ENCODE assay signal across 10 cellular contexts in the genomic region with DNA sequence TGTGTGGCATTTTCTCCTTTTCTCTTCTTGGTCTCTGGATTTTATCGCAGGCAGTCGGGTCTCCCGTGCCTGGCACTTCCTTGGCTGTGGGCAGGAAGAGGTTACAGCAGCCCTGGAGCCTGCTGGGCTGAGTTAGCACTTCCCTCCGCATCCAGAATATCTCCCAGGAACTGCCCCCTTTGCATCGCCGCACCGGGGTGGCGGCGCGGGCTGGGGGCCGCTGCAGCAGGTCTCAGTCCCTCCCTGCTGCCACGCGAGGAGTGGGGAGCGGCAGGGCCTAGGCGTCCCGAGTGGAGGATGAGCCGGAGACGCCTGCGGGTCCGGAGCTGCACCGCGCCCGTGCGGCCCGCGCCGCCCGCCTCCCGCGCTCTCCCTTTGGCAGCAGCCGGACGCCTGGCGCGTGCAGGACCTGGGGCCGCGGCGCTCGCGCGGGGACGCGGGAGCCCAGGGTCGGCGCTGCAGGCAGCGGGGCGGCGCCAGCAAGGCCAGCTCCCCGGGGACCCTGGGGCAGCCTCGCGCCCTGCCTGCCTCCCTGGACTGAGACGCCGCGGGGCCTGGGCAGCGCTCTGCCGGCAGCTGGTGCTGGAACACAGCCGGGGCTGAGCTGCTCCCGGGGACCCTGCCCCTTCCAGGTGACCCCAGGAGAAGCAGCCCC.
A peak's percentile ranks its signal among the peaks of the same experiment; 100 is the strongest.
DNase-seq lines count a peak whose midpoint lies in the region; ATAC-seq and TF ChIP-seq lines count a peak whose summit lies in the region.
"Had no signal": no experiment of that assay in that cellular context is flagged by ENCODE, and none has a peak within 500 bp of the region (broad histone marks: within the 10 kb centered on the region; RNA-seq: fewer than 3 reads in every experiment).

No MANE protein-coding gene starts in this region.

- H3K36me3 ChIP-seq in Panc1 (ENCODE audit: control insufficient read depth, insufficient read depth, low read length) (no peaks in the 10 kb centered on the region), right atrium auricular region (no peaks in the 10 kb centered on the region), psoas muscle (ENCODE audit: insufficient read depth in 1 of 2, low read depth in 1 of 2) (no peaks in the 10 kb centered on the region)

- 0 to 1% (median 0%) methylated on average over 33 to 57 of the region's 57 CpGs for WGBS in psoas muscle, 3 donors

- no peaks in the 10 kb centered on the region for H3K9me3 ChIP-seq in Panc1 (ENCODE audit: control insufficient read depth, insufficient read depth, low read depth, low read length)
- peaks cover 0 to 8% of the 10 kb centered on the region in 2 donors for H3K9me3 ChIP-seq in right atrium auricular region
- no peaks in the 10 kb centered on the region for H3K9me3 ChIP-seq in psoas muscle

- TF ChIP-seq CTCF in Panc1 (IDR thresholded peaks at IDR 0.05) (no peak), right atrium auricular region (IDR thresholded peaks at IDR 0.05) (no peak), psoas muscle (IDR thresholded peaks at IDR 0.05) (no peak), GM10266 (IDR thresholded peaks at IDR 0.05; ENCODE audit: control insufficient read depth, insufficient read depth, low read depth, missing control alignments) (no peak)

- peak; percentile 79 for ATAC-seq in Panc1
- peak in 1 of 4 donors; percentile 24 for ATAC-seq in psoas muscle
- no peak for ATAC-seq in HG02970 (IDR thresholded peaks at IDR 0.05; ENCODE audit: low FRiP score, unreplicated experiment)
- ATAC-seq in GM18909 (IDR thresholded peaks at IDR 0.05; ENCODE audit: poor library complexity, unreplicated experiment): no peak
- ATAC-seq: stimulated activated naive B cell treated with anti-CD40 and anti-IgM and Interleukin-4, amounts not matched to agents 10 μg/mL and 1 μg/mL and 100 μg/mL, for 72 hours had no signal

- CTCF ChIA-PET in Panc1 (lab: Charles Lee): no interaction called here

- BruUV-seq in Panc1 (replicated peaks; lab: Mats Ljungman, UMichigan): no TSS peak

- DNase-seq in DMS153 treated with DMSO at 0.1 percent for 48 hours (lab: John Stamatoyannopoulos, UW; ENCODE audit: unreplicated experiment): peak; percentile 18
- DNase-seq in Panc1 (ENCODE audit: low read depth, low spot score): no peak
- DNase-seq in right atrium auricular region (ENCODE audit: low spot score): no peak
- DNase-seq in psoas muscle: peak in 1 of 2 donors; percentile 18
- no peak for DNase-seq in GM10266 (ENCODE audit: extremely low spot score)
- no peak for DNase-seq in activated gamma-delta T cell treated with Interleukin-2 at 50 U/mL for 16 hours
- DNase-seq: activated naive CD4-positive, alpha-beta T cell treated with anti-CD3 and anti-CD28 coated beads for 36 hours; stimulated activated naive B cell treated with anti-CD40 and anti-IgM and Interleukin-4, amounts not matched to agents 10 μg/mL and 1 μg/mL and 100 μg/mL, for 72 hours had no signal

- H3K4me3 ChIP-seq in Panc1 (ENCODE audit: low read depth in 2 of 2, low read length in 2 of 2): peak overlapping the region; percentile 13 to 32
- H3K4me3 ChIP-seq in right atrium auricular region: peak overlapping the region; percentile 29 to 48
- peak overlapping the region; percentile 57 for H3K4me3 ChIP-seq in psoas muscle

- POLR2A ChIA-PET in Panc1 (lab: Charles Lee): no interaction called here

- H3K27me3 ChIP-seq in Panc1 (ENCODE audit: control insufficient read depth, insufficient read depth, low read length): peaks cover 34% of the 10 kb centered on the region
- no peaks in the 10 kb centered on the region for H3K27me3 ChIP-seq in right atrium auricular region
- H3K27me3 ChIP-seq in psoas muscle (ENCODE audit: insufficient read depth in 3 of 3, low read length in 2 of 3): peaks cover 10 to 71% (median 19%) of the 10 kb centered on the region in 3 donors

- H3K27ac ChIP-seq in Panc1 (ENCODE audit: low read length) (no peak overlapping the region), right atrium auricular region (no peak overlapping the region), psoas muscle (no peak overlapping the region)

- in situ Hi-C loops in Panc1 (cut with HindIII; ENCODE audit: low pct_unique_long_range_greater_than_20kb, low sequenced_read_pairs): no loop called here

- H3K4me1 ChIP-seq in Panc1 (ENCODE audit: control insufficient read depth, insufficient read depth, low read length): no peaks in the 10 kb centered on the region
- peaks cover 0 to 11% of the 10 kb centered on the region in 2 donors for H3K4me1 ChIP-seq in right atrium auricular region
- no peaks in the 10 kb centered on the region for H3K4me1 ChIP-seq in psoas muscle

- intact Hi-C loops in Panc1 (cut with micrococcal nuclease; ENCODE audit: unreplicated experiment): no loop called here
- intact Hi-C loops in psoas muscle (cut with DNase I): no loop called here
